ENCODE assay signal across 19 cellular contexts in the genomic region with DNA sequence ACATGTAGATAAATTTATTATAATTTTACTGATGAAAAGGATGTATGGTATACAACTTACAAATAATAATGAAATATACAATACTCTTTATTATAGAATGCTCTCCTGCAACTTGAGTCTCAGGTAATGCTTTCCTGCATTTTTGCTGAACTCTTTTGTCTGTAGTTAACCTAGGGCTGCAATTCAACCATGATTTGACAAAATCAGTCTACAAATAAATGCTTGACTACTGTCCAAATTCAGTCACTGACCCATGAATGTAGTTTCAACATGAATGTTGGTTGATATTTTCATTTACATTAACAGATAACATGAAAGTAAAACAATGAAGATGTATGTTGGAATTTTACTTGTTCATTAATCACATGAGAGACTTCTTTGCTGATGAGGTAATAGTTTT.
DNase-seq lines count a peak whose midpoint lies in the region; ATAC-seq, FAIRE-seq and TF ChIP-seq lines count a peak whose summit lies in the region.
"Had no signal": no experiment of that assay in that cellular context is flagged by ENCODE, and none has a peak within 500 bp of the region (broad histone marks: within the 10 kb centered on the region; RNA-seq: fewer than 3 reads in every experiment).

No MANE protein-coding gene starts in this region.

- no peaks in the 10 kb centered on the region for H3K36me3 ChIP-seq in HEK293 (ENCODE audit: control insufficient read depth in 2 of 2, insufficient read depth in 1 of 2, low read length in 2 of 2)
- H3K36me3 ChIP-seq: BLaER1 had no signal

- H3K9me3 ChIP-seq in A549 (no peaks in the 10 kb centered on the region), HEK293 (ENCODE audit: control insufficient read depth, insufficient read depth, low read depth, low read length) (no peaks in the 10 kb centered on the region)
- H3K9me3 ChIP-seq: BLaER1, Caco-2 had no signal

- no peak for DNase-seq in A549 (ENCODE audit: low read depth in 1 of 2, low spot score in 1 of 2)
- DNase-seq in left lobe of liver (ENCODE audit: low spot score): no peak
- DNase-seq in NCI-H774 (lab: John Stamatoyannopoulos, UW): no peak
- DNase-seq in sciatic nerve (ENCODE audit: low spot score): no peak
- DNase-seq: Caco-2; CD4-positive, CD25-positive, alpha-beta regulatory T cell; CD8-positive, alpha-beta T cell; DMS153; DND-41; GM23248; H7; HCEC 1CT had no signal

- ATAC-seq in A549 (no peak), left lobe of liver (peak; percentile 63), sciatic nerve (no peak), HG03108 (IDR thresholded peaks at IDR 0.05; ENCODE audit: unreplicated experiment) (no peak)
- ATAC-seq: CD8-positive, alpha-beta T cell had no signal

- CTCF ChIA-PET in A549 (lab: Yijun Ruan, JAX) (interaction anchor here (1.8 kb wide), 1 partner anchor 11 kb away, joined by 5 read pairs; no protein-coding TSS in a partner anchor), HEK293 (lab: Yijun Ruan, JAX) (no interaction called here)

- TF ChIP-seq POLR2A in A549 (IDR thresholded peaks at IDR 0.05; ENCODE audit: low read length): no peak

- POLR2A ChIA-PET in A549 (lab: Yijun Ruan, JAX): no interaction called here
- POLR2A ChIA-PET in HEK293 (lab: Yijun Ruan, JAX): no interaction called here

- no peak for TF ChIP-seq EP300 in A549 (IDR thresholded peaks at IDR 0.05)

- FAIRE-seq in A549 (lab: Jason Lieb, UNC): peak; percentile 36
- FAIRE-seq: G401.6, GM12892, H1 had no signal

- intact Hi-C loops in sciatic nerve (cut with DNase I): loop anchor here (10.0 kb wide), 1 partner anchor 318 kb away; the partner anchor contains the start of gene ZSWIM6

- H3K4me1 ChIP-seq in A549 (peaks cover 18% of the 10 kb centered on the region; the same call in 2 of the 3 replicates), HEK293 (ENCODE audit: control insufficient read depth, insufficient read depth, low read length) (no peaks in the 10 kb centered on the region)
- H3K4me1 ChIP-seq: Caco-2 had no signal

- H3K27ac ChIP-seq in A549 (0 out of 6 replicates have a peak overlapping the region, but pooled peaks of 1 of the 2 experiments have one; percentile 7), HEK293 (ENCODE audit: extremely low read depth, low read depth, low read length) (no peak overlapping the region)
- H3K27ac ChIP-seq: BLaER1, C4-2B, GM23248 had no signal

- TF ChIP-seq RAD21 in A549 (conservative IDR thresholded peaks at IDR 0.05 in 1 of 2, IDR thresholded peaks at IDR 0.05 in 1 of 2): no peak

- H3K4me3 ChIP-seq in A549 (no peak overlapping the region), HEK293 (ENCODE audit: low read depth, low read length) (no peak overlapping the region)
- H3K4me3 ChIP-seq: BLaER1, GM23248 had no signal

- peak overlapping the region; percentile 5; the same call in 1 of the 3 replicates for H3K4me2 ChIP-seq in A549
- H3K4me2 ChIP-seq: BLaER1 had no signal

- TF ChIP-seq CTCF in A549 (IDR thresholded peaks at IDR 0.05) (no peak), HEK293 (tag by site-specific recombination; IDR thresholded peaks at IDR 0.05) (no peak)

TF ChIP-seq in A549, 52 proteins besides CTCF, POLR2A, EP300 and RAD21:
- TF ChIP-seq CBX2 (IDR thresholded peaks at IDR 0.05; ENCODE audit: borderline replicate concordance, low read depth) (no peak), RCOR1 (IDR thresholded peaks at IDR 0.05; ENCODE audit: low read depth, low read length) (no peak), MAZ (IDR thresholded peaks at IDR 0.05; ENCODE audit: borderline replicate concordance, low read depth, low read length) (no peak), TP53 (CRISPR knock-in tag; IDR thresholded peaks at IDR 0.05) (no peak)

TF ChIP-seq in HEK293, 187 proteins besides CTCF, POLR2A, EP300 and RAD21:
- 0 out of 2 replicates have a peak, but pooled peaks have one; percentile 31 for TF ChIP-seq ATF2 (tag by site-specific recombination; IDR thresholded peaks at IDR 0.05; ENCODE audit: low read depth)
- TF ChIP-seq GLIS1 (tag by site-specific recombination; IDR thresholded peaks at IDR 0.05): no peak
TF ChIP-seq in HEK293: peak in this region for 1.
